ENCODE assay signal across 10 cellular contexts in genomic region chr15:85642693-85643058, GRCh38.
DNase-seq lines count a peak whose midpoint lies in the region; ATAC-seq and TF ChIP-seq lines count a peak whose summit lies in the region.
"Had no signal": no experiment of that assay in that cellular context is flagged by ENCODE, and none has a peak within 500 bp of the region (broad histone marks: within the 10 kb centered on the region; RNA-seq: fewer than 3 reads in every experiment).

No MANE protein-coding gene starts in this region.

- no peaks in the 10 kb centered on the region for H3K27me3 ChIP-seq in left ventricle myocardium inferior (ENCODE audit: low read depth)
- no peaks in the 10 kb centered on the region for H3K27me3 ChIP-seq in ovary
- no peaks in the 10 kb centered on the region for H3K27me3 ChIP-seq in aorta (ENCODE audit: control insufficient read depth in 1 of 2, insufficient read depth in 2 of 2, low read length in 1 of 2)
- H3K27me3 ChIP-seq in Caco-2 (replicated peaks; ENCODE audit: control insufficient read depth, insufficient read depth, low read length) = no peaks in the 10 kb centered on the region
- H3K27me3 ChIP-seq: SJSA1 had no signal

- H3K9me3 ChIP-seq in left ventricle myocardium inferior (replicated peaks) (no peaks in the 10 kb centered on the region), ovary (no peaks in the 10 kb centered on the region), aorta (ENCODE audit: control insufficient read depth, low read length) (no peaks in the 10 kb centered on the region), Caco-2 (no peaks in the 10 kb centered on the region)
- H3K9me3 ChIP-seq: SJSA1 had no signal

- CTCF ChIA-PET in Caco-2 (lab: Charles Lee) = no interaction called here

- TF ChIP-seq CTCF in left ventricle myocardium inferior (IDR thresholded peaks at IDR 0.05; ENCODE audit: borderline replicate concordance) (peak; percentile 11), ovary (IDR thresholded peaks at IDR 0.05) (no peak), Caco-2 (IDR thresholded peaks at IDR 0.05; ENCODE audit: insufficient read depth in 1 of 2, low read depth in 1 of 2, low read length in 1 of 2, severe bottlenecking in 1 of 2, unreplicated experiment in 1 of 2) (no peak)

- no TSS peak for BruUV-seq in Caco-2 (replicated peaks; lab: Mats Ljungman, UMichigan)

- H3K9me3 Mint-ChIP-seq in Caco-2 (ENCODE audit: unreplicated experiment) = no peaks in the 10 kb centered on the region

- no peak for TF ChIP-seq POLR2A in ovary (IDR thresholded peaks at IDR 0.05)

- POLR2A ChIA-PET in Caco-2 (lab: Charles Lee) = no interaction called here

- intact Hi-C loops in Right ventricle myocardium inferior (cut with DNase I) = loop anchor here (2.0 kb wide), 1 partner anchor 18 kb away; no protein-coding TSS in a partner anchor
- intact Hi-C loops in cardiac septum (cut with DNase I) = no loop called here
- intact Hi-C loops in left ventricle myocardium inferior (cut with micrococcal nuclease) = no loop called here
- intact Hi-C loops in ovary (cut with DNase I) = no loop called here
- intact Hi-C loops in aorta (cut with DNase I) = no loop called here
- intact Hi-C loops in Caco-2 (cut with micrococcal nuclease; ENCODE audit: unreplicated experiment) = no loop called here

- ATAC-seq in Right ventricle myocardium inferior (peak; percentile 88), aorta (ENCODE audit: low FRiP score) (peak; percentile 91), HG02798 (IDR thresholded peaks at IDR 0.05; ENCODE audit: poor library complexity, unreplicated experiment) (no peak)

- TF ChIP-seq EP300 in ovary (IDR thresholded peaks at IDR 0.05) = no peak

- H3K36me3 Mint-ChIP-seq in Caco-2 (ENCODE audit: insufficient read depth, unreplicated experiment) = peaks cover 47% of the 10 kb centered on the region

- peaks cover 1% of the 10 kb centered on the region for H3K4me1 Mint-ChIP-seq in Caco-2 (ENCODE audit: low read depth, unreplicated experiment)

- H3K4me3 ChIP-seq in left ventricle myocardium inferior (peak overlapping the region; percentile 21), ovary (peak overlapping the region; percentile 4), aorta (ENCODE audit: low read length in 2 of 2) (peak overlapping the region in 1 of 2 donors; percentile 37), Caco-2 (ENCODE audit: low read depth, low read length) (no peak overlapping the region)
- H3K4me3 ChIP-seq: SJSA1 had no signal

- H3K27me3 Mint-ChIP-seq in Caco-2 (ENCODE audit: insufficient read depth, unreplicated experiment) = no peaks in the 10 kb centered on the region

- H3K36me3 ChIP-seq in left ventricle myocardium inferior (peaks cover 32% of the 10 kb centered on the region), ovary (peaks cover 3% of the 10 kb centered on the region), aorta (ENCODE audit: control insufficient read depth in 1 of 2, insufficient read depth in 2 of 2, low read length in 1 of 2) (peaks cover 0 to 3% of the 10 kb centered on the region in 2 donors), Caco-2 (ENCODE audit: control insufficient read depth, insufficient read depth, low read length) (no peaks in the 10 kb centered on the region; the same call in 1 of the 2 replicates)

- WGBS in ovary, 3 donors = 4 to 7% (median 6%) methylated on average over 6 of the region's 6 CpGs
- WGBS in aorta, 2 donors = 4 to 5% methylated on average over 6 of the region's 6 CpGs

- H3K27ac Mint-ChIP-seq in Caco-2 (ENCODE audit: unreplicated experiment) = no peak overlapping the region

- DNase-seq in Right ventricle myocardium inferior (ENCODE audit: missing footprints) (peak; percentile 85), cardiac septum (ENCODE audit: low spot score) (no peak), left ventricle myocardium inferior (peak; percentile 64), ovary (peak; percentile 73 to 84 (median 82)), aorta (peak; percentile 80 to 82), NCI-H1092 (lab: John Stamatoyannopoulos, UW) (no peak), Caco-2 (no peak)
- DNase-seq: activated CD4-positive, alpha-beta T cell treated with anti-CD3 and anti-CD28 coated beads, Interleukin-2, amount 50 U/mL, for 4 hours had no signal

- H3K4me3 Mint-ChIP-seq in Caco-2 (ENCODE audit: unreplicated experiment) = no peak overlapping the region

- H3K27ac ChIP-seq in left ventricle myocardium inferior (replicated peaks) = peak overlapping the region; percentile 85
- peak overlapping the region; percentile 58 to 79 for H3K27ac ChIP-seq in ovary
- H3K27ac ChIP-seq in aorta (ENCODE audit: low read depth in 1 of 2, low read length in 2 of 2) = peak overlapping the region; percentile 69 to 80
- H3K27ac ChIP-seq: SJSA1 had no signal

- H3K4me1 ChIP-seq in left ventricle myocardium inferior (peaks cover 98% of the 10 kb centered on the region), ovary (ENCODE audit: insufficient read depth) (peaks cover 7% of the 10 kb centered on the region), aorta (ENCODE audit: control insufficient read depth in 1 of 2, insufficient read depth in 2 of 2, low read length in 2 of 2) (peaks cover 9 to 10% of the 10 kb centered on the region in 2 donors), Caco-2 (no peaks in the 10 kb centered on the region)
- H3K4me1 ChIP-seq: SJSA1 had no signal

Comparison
In these comparisons a context has a peak if more than half of its experiments do, and no peak if none do; other contexts are left out.
1. DNase-seq: peak in Right ventricle myocardium inferior (single experiment), left ventricle myocardium inferior (single experiment), ovary (5 of 5) and aorta (2 of 2); none in cardiac septum (single experiment), NCI-H1092 (single experiment) and Caco-2 (0 of 2).
2. Peak in every context shown above with its lines, with median percentiles within 50 percentile points of each other: H3K27ac ChIP-seq.